In genomic region chr11:123055132-123055924, GRCh38 we compare ENCODE assay signal across 13 cellular contexts. TPM values are rescaled to one million over a fixed set of nuclear protein-coding genes. Genes with fewer than 3 reads are reported as not detected.
A peak's percentile ranks its signal among the peaks of the same experiment; 100 is the strongest.
DNase-seq lines count a peak whose midpoint lies in the region; ATAC-seq and TF ChIP-seq lines count a peak whose summit lies in the region.
"Had no signal": no experiment of that assay in that cellular context is flagged by ENCODE, and none has a peak within 500 bp of the region (broad histone marks: within the 10 kb centered on the region; RNA-seq: fewer than 3 reads in every experiment).

No MANE protein-coding gene starts in this region.

- peaks cover 59% of the 10 kb centered on the region for H3K36me3 Mint-ChIP-seq in T-cell

- H3K4me3 Mint-ChIP-seq in T-cell = peak overlapping the region; percentile 9 to 99 (median 31)

- DNase-seq in NCI-H1417 (lab: John Stamatoyannopoulos, UW) (peak in 2 of 3 experiments; percentile 23 to 59), NCI-H1417 treated with DMSO at 0.1 percent for 48 hours (lab: John Stamatoyannopoulos, UW) (no peak), T-cell (no peak), kidney tubule cell (ENCODE audit: low spot score) (peak; percentile 26), DMS153 (lab: John Stamatoyannopoulos, UW) (no peak), NCI-H2227 (lab: John Stamatoyannopoulos, UW; ENCODE audit: unreplicated experiment) (no peak)
- DNase-seq in central memory CD4-positive, alpha-beta T cell = no peak
- DNase-seq: ACHN; glutamatergic neuron; mucosa of descending colon; stimulated activated CD4-positive, alpha-beta T cell treated with anti-CD3 and anti-CD28 coated beads, Interleukin-1b, Interleukin-23, amount 100 ng/mL, for 48 hours; upper lobe of right lung had no signal

- H3K27me3 Mint-ChIP-seq in T-cell = no peaks in the 10 kb centered on the region

- peak; percentile 39 for TF ChIP-seq POLR2A in GM19099 (IDR thresholded peaks at IDR 0.05; ENCODE audit: extremely low read depth, insufficient read length, low read depth)

- peak overlapping the region; percentile 100 for H3K27ac Mint-ChIP-seq in T-cell

- peaks cover 61 to 64% (median 62%) of the 10 kb centered on the region in 3 donors for H3K4me1 Mint-ChIP-seq in T-cell

- no peak for ATAC-seq in T-cell (replicated peaks in 1 of 4)
- ATAC-seq: upper lobe of right lung had no signal

- POLR2A ChIA-PET in T-cell (lab: Charles Lee) = interaction anchor here (0.6 to 4.4 kb wide), 8 partner anchors 9 to 1688 kb away, joined by 3 to 33 read pairs (median 4); no protein-coding TSS in a partner anchor

- no peaks in the 10 kb centered on the region for H3K9me3 Mint-ChIP-seq in T-cell

- CTCF ChIA-PET in T-cell (lab: Charles Lee) = interaction anchor here (0.6 to 4.7 kb wide), 39 partner anchors 7 to 626 kb away, joined by 3 to 40 read pairs (median 5); no protein-coding TSS in a partner anchor

RNA-seq across cellular contexts. Expression of gene HSPA8, which starts 6.6 kb away (rescaled TPM):
- 1,000 to 10,000 TPM in 1 of 5 donors, 100 to 1,000 TPM in 4; 791 to 1,086 (median 843) TPM for total RNA-seq in T-cell

Comparison
In these comparisons a context has a peak if more than half of its experiments do, and no peak if none do; other contexts are left out.
1. DNase-seq: peak in NCI-H1417 (2 of 3) and kidney tubule cell (single experiment); none in NCI-H1417 treated with DMSO at 0.1 percent for 48 hours (single experiment), T-cell (0 of 34), DMS153 (single experiment), NCI-H2227 (single experiment) and central memory CD4-positive, alpha-beta T cell (single experiment).